Comparison of ENCODE assay signal across 8 cellular contexts in genomic region chr22:42933783-42934144, GRCh38.
A peak's percentile ranks its signal among the peaks of the same experiment; 100 is the strongest.
DNase-seq lines count a peak whose midpoint lies in the region; ATAC-seq and TF ChIP-seq lines count a peak whose summit lies in the region.

No MANE protein-coding gene starts in this region.

- WGBS in ectodermal cell, 2 experiments = 84 to 91% methylated on average over 3 of the region's 3 CpGs

- H2AFZ ChIP-seq in MM.1S (ENCODE audit: low read length) = no peak overlapping the region

- H3K4me3 ChIP-seq in Panc1 (ENCODE audit: low read depth in 2 of 2, low read length in 2 of 2) = no peak overlapping the region
- H3K4me3 ChIP-seq in ectodermal cell (ENCODE audit: insufficient read depth, low read depth, low read length) = no peak overlapping the region
- H3K4me3 ChIP-seq in MM.1S (ENCODE audit: low read length) = no peak overlapping the region

- no peak overlapping the region for H3K9ac ChIP-seq in MM.1S (ENCODE audit: low read length)

- H3F3A ChIP-seq in MM.1S (ENCODE audit: insufficient read depth, low read length) = no peaks in the 10 kb centered on the region; the same call in 1 of the 2 replicates

- no peaks in the 10 kb centered on the region for H3K9me3 ChIP-seq in Panc1 (ENCODE audit: control insufficient read depth, insufficient read depth, low read depth, low read length)
- H3K9me3 ChIP-seq in ectodermal cell (ENCODE audit: control insufficient read depth, low read length) = no peaks in the 10 kb centered on the region
- H3K9me3 ChIP-seq in MM.1S (replicated peaks; ENCODE audit: insufficient read depth, low read length) = no peaks in the 10 kb centered on the region

- H3K4me1 ChIP-seq in Panc1 (ENCODE audit: control insufficient read depth, insufficient read depth, low read length) (peaks cover 33% of the 10 kb centered on the region), ectodermal cell (ENCODE audit: control insufficient read depth, insufficient read depth, low read length) (peaks cover 5% of the 10 kb centered on the region), MM.1S (ENCODE audit: low read length) (peaks cover 14% of the 10 kb centered on the region)

- BruUV-seq in Panc1 (replicated peaks; lab: Mats Ljungman, UMichigan) = no TSS peak

- peaks cover 8% of the 10 kb centered on the region; the same call in 1 of the 2 replicates for H3K79me2 ChIP-seq in MM.1S (ENCODE audit: low read length)

- H3K27ac ChIP-seq in Panc1 (ENCODE audit: low read length) (peak overlapping the region; percentile 23), ectodermal cell (ENCODE audit: insufficient read depth, low read depth, low read length, poor library complexity, severe bottlenecking) (peak overlapping the region; percentile 33), MM.1S (ENCODE audit: low read length) (no peak overlapping the region)

- no peak overlapping the region for H3K4me2 ChIP-seq in MM.1S (ENCODE audit: low read depth, low read length)

- H3K36me3 ChIP-seq in Panc1 (ENCODE audit: control insufficient read depth, insufficient read depth, low read length) = no peaks in the 10 kb centered on the region
- no peaks in the 10 kb centered on the region for H3K36me3 ChIP-seq in ectodermal cell (ENCODE audit: control insufficient read depth, insufficient read depth, low read length)
- H3K36me3 ChIP-seq in MM.1S (replicated peaks; ENCODE audit: insufficient read depth, low read length) = no peaks in the 10 kb centered on the region

- no peaks in the 10 kb centered on the region for H3K9me2 ChIP-seq in MM.1S (replicated peaks; ENCODE audit: insufficient read depth, low read length)

- no peaks in the 10 kb centered on the region for H4K20me1 ChIP-seq in MM.1S (ENCODE audit: insufficient read depth, low read length)

- ATAC-seq in Panc1 (no peak), esophagus mucosa (no peak)

- intact Hi-C loops in Panc1 (cut with micrococcal nuclease; ENCODE audit: unreplicated experiment) = no loop called here

- in situ Hi-C loops in Panc1 (cut with HindIII; ENCODE audit: low pct_unique_long_range_greater_than_20kb, low sequenced_read_pairs) = no loop called here

- POLR2A ChIA-PET in Panc1 (lab: Charles Lee) = no interaction called here

- peak; percentile 71 for DNase-seq in Daoy (ENCODE audit: low read depth)
- no peak for DNase-seq in Panc1 (ENCODE audit: low read depth, low spot score)
- peak; percentile 82 for DNase-seq in myocyte (ENCODE audit: low read depth)
- no peak for DNase-seq in MM.1S
- no peak for DNase-seq in NK-92 treated with Interleukin-12 subunit alpha and Interleukin-12 subunit beta, amount 100 ng/mL, for 24 hours (lab: John Stamatoyannopoulos, UW)
- no peak for DNase-seq in HK-2 (ENCODE audit: unreplicated experiment)

- CTCF ChIA-PET in Panc1 (lab: Charles Lee) = no interaction called here

- H3K27me3 ChIP-seq in Panc1 (ENCODE audit: control insufficient read depth, insufficient read depth, low read length) = no peaks in the 10 kb centered on the region
- no peaks in the 10 kb centered on the region for H3K27me3 ChIP-seq in ectodermal cell (ENCODE audit: control insufficient read depth, insufficient read depth, low read length, poor library complexity, severe bottlenecking)
- no peaks in the 10 kb centered on the region for H3K27me3 ChIP-seq in MM.1S (replicated peaks; ENCODE audit: insufficient read depth, low read length)

- TF ChIP-seq CTCF in Panc1 (IDR thresholded peaks at IDR 0.05) (no peak), MM.1S (IDR thresholded peaks at IDR 0.05; ENCODE audit: low read length) (no peak)

Comparison
In these comparisons a context has a peak if more than half of its experiments do, and no peak if none do; other contexts are left out.
1. DNase-seq: peak in Daoy (single experiment) and myocyte (single experiment); none in Panc1 (single experiment), MM.1S (single experiment), NK-92 treated with Interleukin-12 subunit alpha and Interleukin-12 subunit beta, amount 100 ng/mL, for 24 hours (single experiment) and HK-2 (single experiment).